8 cellular contexts compared by ENCODE assay signal in genomic region chr13:23466144-23467002, GRCh38. TPM values are rescaled to one million over a fixed set of nuclear protein-coding genes. Genes with fewer than 3 reads are reported as not detected.
DNase-seq lines count a peak whose midpoint lies in the region; ATAC-seq, FAIRE-seq and TF ChIP-seq lines count a peak whose summit lies in the region.

No MANE protein-coding gene starts in this region.

- H4K8ac ChIP-seq in H1 (ENCODE audit: extremely low read depth, insufficient read depth, low read length) (peak overlapping the region; percentile 88), mesendoderm (ENCODE audit: low read depth, low read length) (peak overlapping the region; percentile 7)

- no peak for TF ChIP-seq POLR2A in H1 (IDR thresholded peaks at IDR 0.05; ENCODE audit: control extremely low read depth in 1 of 2, low read depth in 2 of 2, low read length in 2 of 2)

- no peak overlapping the region for H3K23ac ChIP-seq in H1 (ENCODE audit: insufficient read length)
- H3K23ac ChIP-seq in mesendoderm (ENCODE audit: low read length), result no peak overlapping the region

- H3K4me2 ChIP-seq in H1 (ENCODE audit: insufficient read depth in 1 of 2, low read depth in 2 of 2, low read length in 2 of 2), result peak overlapping the region; percentile 76 to 98
- peak overlapping the region; percentile 99 for H3K4me2 ChIP-seq in mesendoderm (ENCODE audit: low read length)

- H2AFZ ChIP-seq in H1 (ENCODE audit: low read length), result peak overlapping the region; percentile 81; the same call in 1 of the 2 replicates

- H3K4me1 ChIP-seq in H1 (replicated peaks in 1 of 4; ENCODE audit: control insufficient read depth in 3 of 4, insufficient read depth in 4 of 4, low read length in 3 of 4), result peaks cover 0 to 10% (median 7%) of the 10 kb centered on the region in 4 experiments; a peak in 5 of 7 replicates
- peaks cover 3% of the 10 kb centered on the region for H3K4me1 ChIP-seq in mesendoderm (ENCODE audit: control insufficient read depth, low read depth, low read length)

- TF ChIP-seq RAD21 in H1 (IDR thresholded peaks at IDR 0.05 in 1 of 2, conservative IDR thresholded peaks at IDR 0.05 in 1 of 2; ENCODE audit: low read depth in 2 of 2, low read length in 2 of 2), result peak; percentile 77 to 82

- H3K9me3 ChIP-seq in H1 (ENCODE audit: insufficient read depth in 2 of 2, low read depth in 1 of 2, low read length in 1 of 2), result no peaks in the 10 kb centered on the region

- H4K91ac ChIP-seq in H1 (replicated peaks; ENCODE audit: insufficient read length, low read length), result peak overlapping the region; percentile 61

- H3K79me2 ChIP-seq in H1 (ENCODE audit: control insufficient read depth in 1 of 2, insufficient read depth in 2 of 2, low read length in 2 of 2) (no peaks in the 10 kb centered on the region), mesendoderm (ENCODE audit: control insufficient read depth, insufficient read depth, low read length) (no peaks in the 10 kb centered on the region)

- peak; percentile 55 to 65 (median 58) for TF ChIP-seq CTCF in H1 (IDR thresholded peaks at IDR 0.05; ENCODE audit: control extremely low read depth in 1 of 3, insufficient read depth in 1 of 3, low read depth in 1 of 3, low read length in 3 of 3)

- 6% methylated on average over 60 of the region's 64 CpGs; no CpG with 5 or more reads in 1 of the 2 experiments for WGBS in H1 (ENCODE audit: extremely low coverage in 1 of 2, insufficient coverage in 1 of 2, insufficient read length in 1 of 2, insufficient replicate concordance in 2 of 2, low coverage in 1 of 2, low lambda C conversion rate in 2 of 2, missing lambda C conversion rate in 1 of 2), 2 experiments
- WGBS in mesendoderm (ENCODE audit: extremely low coverage, insufficient coverage, low lambda C conversion rate), result no CpG with 5 or more reads among the region's 64 CpGs

- H2BK120ac ChIP-seq in H1 (replicated peaks; ENCODE audit: low read depth, low read length), result peak overlapping the region; percentile 24
- H2BK120ac ChIP-seq in mesendoderm (ENCODE audit: low read depth, low read length), result no peak overlapping the region

- peak overlapping the region; percentile 23 to 55 (median 41) for H3K4me3 ChIP-seq in H1 (ENCODE audit: extremely low read depth in 1 of 4, insufficient read depth in 2 of 4, low read depth in 3 of 4, low read length in 4 of 4)
- peak overlapping the region; percentile 52 for H3K4me3 ChIP-seq in mesendoderm (ENCODE audit: low read length)

- no peak overlapping the region for H3K27ac ChIP-seq in H1 (ENCODE audit: low read depth, low read length)
- no peak overlapping the region for H3K27ac ChIP-seq in mesendoderm (ENCODE audit: low read depth, low read length)

- H3K27me3 ChIP-seq in H1 (replicated peaks in 1 of 4; ENCODE audit: control insufficient read depth in 3 of 4, extremely low read depth in 1 of 4, insufficient read depth in 3 of 4, low read length in 3 of 4) (peaks cover 0 to 10% (median 4%) of the 10 kb centered on the region in 4 experiments; a peak in 4 of 7 replicates), mesendoderm (ENCODE audit: insufficient read depth, low read length, poor library complexity) (no peaks in the 10 kb centered on the region)

- H4K5ac ChIP-seq in H1 (ENCODE audit: insufficient read length, low read depth, low read length), result peak overlapping the region; percentile 48
- H4K5ac ChIP-seq in mesendoderm (ENCODE audit: low read length), result no peak overlapping the region

- H3K56ac ChIP-seq in H1 (replicated peaks; ENCODE audit: insufficient read length, low read depth, low read length) (no peak overlapping the region), mesendoderm (ENCODE audit: low read length) (peak overlapping the region; percentile 85)

- H3K9ac ChIP-seq in H1 (replicated peaks in 1 of 4; ENCODE audit: extremely low read depth in 1 of 4, low read depth in 3 of 4, low read length in 3 of 4), result 0 out of 7 replicates have a peak overlapping the region, but pooled peaks of 1 of the 4 experiments have one; percentile 14
- peak overlapping the region; percentile 64 for H3K9ac ChIP-seq in mesendoderm (ENCODE audit: low read length)

- H3K79me1 ChIP-seq in H1 (ENCODE audit: low read depth, low read length) (no peaks in the 10 kb centered on the region), mesendoderm (ENCODE audit: low read length) (no peaks in the 10 kb centered on the region)

- H4K20me1 ChIP-seq in H1 (replicated peaks in 1 of 2; ENCODE audit: control insufficient read depth in 1 of 2, insufficient read depth in 2 of 2, low read length in 2 of 2), result no peaks in the 10 kb centered on the region

- peaks cover 2% of the 10 kb centered on the region for H3K23me2 ChIP-seq in H1 (ENCODE audit: low read depth, low read length)

- FAIRE-seq in H1 (lab: Jason Lieb, UNC), result peak; percentile 28

- H2AK5ac ChIP-seq in H1 (ENCODE audit: low read depth, low read length) (no peak overlapping the region), mesendoderm (ENCODE audit: low read length) (no peak overlapping the region)

- H2BK15ac ChIP-seq in H1 (ENCODE audit: low read length), result no peak overlapping the region
- no peak overlapping the region for H2BK15ac ChIP-seq in mesendoderm (replicated peaks; ENCODE audit: low read depth)

- peak; percentile 87 for ATAC-seq in GM19025 (IDR thresholded peaks at IDR 0.05; ENCODE audit: low read depth, unreplicated experiment)
- ATAC-seq in HG03342 (IDR thresholded peaks at IDR 0.05; ENCODE audit: unreplicated experiment), result peak; percentile 87

- peak; percentile 76 to 84 for DNase-seq in AML-193 (lab: John Stamatoyannopoulos, UW)
- peak; percentile 94 for DNase-seq in NCI-H748 (lab: John Stamatoyannopoulos, UW; ENCODE audit: unreplicated experiment)
- peak; percentile 34 to 41 (median 39) for DNase-seq in activated CD8-positive, alpha-beta memory T cell treated with anti-CD3 and anti-CD28 coated beads for 48 hours (ENCODE audit: low read depth in 2 of 3, low spot score in 2 of 3)
- peak in 1 of 2 experiments; percentile 82 for DNase-seq in H1 (ENCODE audit: low read depth in 1 of 2, low spot score in 2 of 2)
- peak; percentile 88 for DNase-seq in mesendoderm
- peak; percentile 22 to 33 for DNase-seq in stimulated activated CD8-positive, alpha-beta memory T cell treated with anti-CD3 and anti-CD28 coated beads, Interleukin-15, amount 100 ng/mL, for 4 hours (ENCODE audit: low read depth in 2 of 2)

- POLR2A ChIA-PET in H1 (lab: Charles Lee; ENCODE audit: partially characterized antibody), result no interaction called here

- no peak overlapping the region for H3K14ac ChIP-seq in H1 (ENCODE audit: insufficient read length)

- H3K18ac ChIP-seq in H1 (ENCODE audit: extremely low read depth, low read length), result peak overlapping the region; percentile 65
- peak overlapping the region; percentile 36 for H3K18ac ChIP-seq in mesendoderm (ENCODE audit: low read length)

- H3K36me3 ChIP-seq in H1 (ENCODE audit: control insufficient read depth in 2 of 4, insufficient read depth in 4 of 4, low read length in 3 of 4) (no peaks in the 10 kb centered on the region), mesendoderm (ENCODE audit: control insufficient read depth, insufficient read depth, low read length) (no peaks in the 10 kb centered on the region)

- CTCF ChIA-PET in H1 (lab: Charles Lee; ENCODE audit: partially characterized antibody), result interaction anchor here (0.6 to 3.0 kb wide), 29 partner anchors 12 to 431 kb away, joined by 3 to 19 read pairs (median 4); partner anchors contain the start of genes MIPEP and TNFRSF19

- H2BK5ac ChIP-seq in H1 (ENCODE audit: low read depth, low read length), result 0 out of 2 replicates have a peak overlapping the region, but pooled peaks have one; percentile 32
- H2BK5ac ChIP-seq in mesendoderm (ENCODE audit: low read length), result no peak overlapping the region

- peak overlapping the region; percentile 35 for H3K4ac ChIP-seq in H1 (replicated peaks; ENCODE audit: insufficient read length, low read depth, low read length)
- no peak overlapping the region for H3K4ac ChIP-seq in mesendoderm (ENCODE audit: low read depth, low read length)

- peak overlapping the region; percentile 36; the same call in 1 of the 2 replicates for H2BK20ac ChIP-seq in H1 (ENCODE audit: low read length)

- peak overlapping the region; percentile 93; the same call in 1 of the 2 replicates for H2BK12ac ChIP-seq in H1 (ENCODE audit: low read depth, low read length)

- TF ChIP-seq EP300 in H1 (IDR thresholded peaks at IDR 0.05; ENCODE audit: borderline replicate concordance in 1 of 2, low read depth in 2 of 2, low read length in 2 of 2), result no peak

TF ChIP-seq in H1, 55 proteins besides CTCF, POLR2A, EP300 and RAD21 (continues in another document):
- TF ChIP-seq EZH2 (IDR thresholded peaks at IDR 0.05; ENCODE audit: low read depth, low read length, severe bottlenecking) (peak; percentile 54), RXRA (IDR thresholded peaks at IDR 0.05; ENCODE audit: insufficient read depth, low read depth, low read length) (no peak), RBBP5 (IDR thresholded peaks at IDR 0.05; ENCODE audit: borderline replicate concordance, low read depth, low read length) (peak; percentile 79; the same call in 1 of the 2 replicates), TEAD4 (IDR thresholded peaks at IDR 0.05; ENCODE audit: low read depth, low read length) (no peak), SIN3A (conservative IDR thresholded peaks at IDR 0.05 in 1 of 2, IDR thresholded peaks at IDR 0.05 in 1 of 2; ENCODE audit: low read depth in 1 of 2, low read length in 2 of 2) (0 out of 4 replicates have a peak, but pooled peaks of 1 of the 2 experiments have one; percentile 15)
- TF ChIP-seq, protein P1, sequence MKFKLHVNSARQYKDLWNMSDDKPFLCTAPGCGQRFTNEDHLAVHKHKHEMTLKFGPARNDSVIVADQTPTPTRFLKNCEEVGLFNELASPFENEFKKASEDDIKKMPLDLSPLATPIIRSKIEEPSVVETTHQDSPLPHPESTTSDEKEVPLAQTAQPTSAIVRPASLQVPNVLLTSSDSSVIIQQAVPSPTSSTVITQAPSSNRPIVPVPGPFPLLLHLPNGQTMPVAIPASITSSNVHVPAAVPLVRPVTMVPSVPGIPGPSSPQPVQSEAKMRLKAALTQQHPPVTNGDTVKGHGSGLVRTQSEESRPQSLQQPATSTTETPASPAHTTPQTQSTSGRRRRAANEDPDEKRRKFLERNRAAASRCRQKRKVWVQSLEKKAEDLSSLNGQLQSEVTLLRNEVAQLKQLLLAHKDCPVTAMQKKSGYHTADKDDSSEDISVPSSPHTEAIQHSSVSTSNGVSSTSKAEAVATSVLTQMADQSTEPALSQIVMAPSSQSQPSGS (IDR thresholded peaks at IDR 0.05; ENCODE audit: low read length), result no peak

RNA-seq across cellular contexts. Expression of gene SACS, which starts 32.9 kb away (rescaled TPM):
- total RNA-seq in H1 (2021; fragmentation: NEBNext Ultra II Directional; extraction: Animal tissue kit (Norgen Biotek cat#: 25700)), result 51.3 and 54.2 TPM in 2 replicates
- 11.0 and 17.4 TPM in 2 replicates for polyA plus RNA-seq in H1 (2011; rRNA removed)
- 14.2 TPM for polyA plus RNA-seq in H1 (2011; cell fraction: cytosol; rRNA removed)
- polyA plus RNA-seq in H1 (2011; cell fraction: nucleus; rRNA removed), result 54.3 TPM
- 9.6 to 23.4 TPM (median 16.3 TPM) in 4 replicates for polyA plus RNA-seq in H1 (2012, experiment 1 of 2)
- polyA plus RNA-seq in H1 (2012, experiment 2 of 2), result 1.5 TPM
- polyA plus RNA-seq in H1 (2013, experiment 1 of 2), result 23.0 TPM
- 18.6 TPM for polyA plus RNA-seq in H1 (2013, experiment 2 of 2)
- polyA minus RNA-seq in H1 (2011; rRNA and poly(A)+ RNA removed), result 171 and 240 TPM in 2 replicates
- polyA minus RNA-seq in H1 (2011; cell fraction: cytosol; rRNA and poly(A)+ RNA removed), result 50.0 TPM
- 177 TPM for polyA minus RNA-seq in H1 (2011; cell fraction: nucleus; rRNA and poly(A)+ RNA removed)
- polyA plus RNA-seq in mesendoderm (2013, experiment 1 of 2), result 19.6 TPM
- polyA plus RNA-seq in mesendoderm (2013, experiment 2 of 2), result 18.0 TPM
